Comparison of ENCODE assay signal across 1 cellular context in the genomic region with DNA sequence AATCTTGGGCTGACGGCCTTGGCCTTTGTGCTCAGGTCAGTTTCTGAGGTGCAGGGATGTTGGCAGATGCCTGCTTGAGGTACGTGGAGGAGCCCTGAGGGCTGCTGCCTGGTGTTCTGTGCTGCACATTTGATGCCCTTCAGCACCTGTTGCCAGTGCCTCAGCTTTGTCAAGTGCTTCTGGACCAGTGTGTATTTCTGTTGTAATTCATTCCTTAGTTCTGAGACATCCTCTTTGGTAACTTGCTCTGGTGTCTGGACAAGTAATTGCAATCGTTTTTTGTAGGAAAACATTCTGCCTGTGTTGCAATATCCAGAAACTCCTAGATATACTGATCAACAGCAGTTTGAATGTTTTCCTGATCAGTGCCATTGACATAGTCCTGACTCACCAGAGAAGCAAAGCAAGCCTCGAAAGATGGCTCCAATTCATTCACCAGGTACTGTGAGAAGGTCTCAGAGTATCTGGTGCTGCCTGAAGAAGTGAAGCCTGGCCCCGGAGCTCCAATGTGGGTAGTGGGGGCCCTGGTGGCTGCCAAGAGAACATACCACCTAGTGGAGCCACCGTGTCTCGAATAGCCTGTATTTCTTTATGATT.
A peak's percentile ranks its signal among the peaks of the same experiment; 100 is the strongest.
TF ChIP-seq lines count a peak whose summit lies in the region.

No MANE protein-coding gene starts in this region.

TF ChIP-seq in HepG2, 621 proteins besides CTCF, POLR2A, EP300 and RAD21 (continues in another document):
- 0 out of 2 replicates have a peak, but pooled peaks have one; percentile 22 for TF ChIP-seq YEATS4 (CRISPR knock-in tag; IDR thresholded peaks at IDR 0.05; ENCODE audit: borderline replicate concordance)
- no peak for TF ChIP-seq ZNF577 (CRISPR knock-in tag; IDR thresholded peaks at IDR 0.05; ENCODE audit: borderline replicate concordance, low read depth)
- TF ChIP-seq ZNF510 (CRISPR knock-in tag; IDR thresholded peaks at IDR 0.05; ENCODE audit: low read depth), result 0 out of 2 replicates have a peak, but pooled peaks have one; percentile 41
- peak; percentile 27; the same call in 1 of the 2 replicates for TF ChIP-seq MAFF (IDR thresholded peaks at IDR 0.05; ENCODE audit: low read depth, low read length)
- peak; percentile 45 for TF ChIP-seq FOSL2 (CRISPR knock-in tag; IDR thresholded peaks at IDR 0.05)
- 0 out of 2 replicates have a peak, but pooled peaks have one; percentile 45 for TF ChIP-seq ZNF761 (CRISPR knock-in tag; conservative IDR thresholded peaks at IDR 0.05)
- TF ChIP-seq ZMAT3 (CRISPR knock-in tag; conservative IDR thresholded peaks at IDR 0.05), result no peak
- peak; percentile 21; the same call in 1 of the 2 replicates for TF ChIP-seq SAP130 (CRISPR knock-in tag; IDR thresholded peaks at IDR 0.05; ENCODE audit: low read depth)
- TF ChIP-seq, protein P1, sequence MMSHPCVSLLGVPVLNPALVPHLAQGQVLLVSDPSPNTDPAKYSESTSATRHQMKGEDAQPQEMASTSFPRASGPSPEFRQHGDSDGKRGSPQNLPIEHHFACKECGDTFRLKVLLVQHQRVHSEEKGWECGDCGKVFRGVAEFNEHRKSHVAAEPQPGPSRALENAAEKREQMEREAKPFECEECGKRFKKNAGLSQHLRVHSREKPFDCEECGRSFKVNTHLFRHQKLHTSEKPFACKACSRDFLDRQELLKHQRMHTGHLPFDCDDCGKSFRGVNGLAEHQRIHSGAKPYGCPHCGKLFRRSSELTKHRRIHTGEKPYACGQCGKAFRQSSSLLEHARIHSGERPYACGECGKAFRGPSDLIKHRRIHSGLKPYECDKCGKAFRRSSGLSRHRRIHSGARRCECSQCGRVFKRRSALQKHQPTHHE (CRISPR knock-in tag; IDR thresholded peaks at IDR 0.05; ENCODE audit: borderline replicate concordance), result no peak
- peak; percentile 75 for TF ChIP-seq CCAR2 (optimal IDR thresholded peaks at IDR 0.05; ENCODE audit: low read depth, low read length)
- no peak for TF ChIP-seq ATF7 (IDR thresholded peaks at IDR 0.05)
- no peak for TF ChIP-seq ATF7 (CRISPR knock-in tag; IDR thresholded peaks at IDR 0.05)
- TF ChIP-seq, protein P2, sequence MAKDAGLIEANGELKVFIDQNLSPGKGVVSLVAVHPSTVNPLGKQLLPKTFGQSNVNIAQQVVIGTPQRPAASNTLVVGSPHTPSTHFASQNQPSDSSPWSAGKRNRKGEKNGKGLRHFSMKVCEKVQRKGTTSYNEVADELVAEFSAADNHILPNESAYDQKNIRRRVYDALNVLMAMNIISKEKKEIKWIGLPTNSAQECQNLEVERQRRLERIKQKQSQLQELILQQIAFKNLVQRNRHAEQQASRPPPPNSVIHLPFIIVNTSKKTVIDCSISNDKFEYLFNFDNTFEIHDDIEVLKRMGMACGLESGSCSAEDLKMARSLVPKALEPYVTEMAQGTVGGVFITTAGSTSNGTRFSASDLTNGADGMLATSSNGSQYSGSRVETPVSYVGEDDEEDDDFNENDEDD (CRISPR knock-in tag; IDR thresholded peaks at IDR 0.05; ENCODE audit: borderline replicate concordance), result no peak
- TF ChIP-seq, protein P3, sequence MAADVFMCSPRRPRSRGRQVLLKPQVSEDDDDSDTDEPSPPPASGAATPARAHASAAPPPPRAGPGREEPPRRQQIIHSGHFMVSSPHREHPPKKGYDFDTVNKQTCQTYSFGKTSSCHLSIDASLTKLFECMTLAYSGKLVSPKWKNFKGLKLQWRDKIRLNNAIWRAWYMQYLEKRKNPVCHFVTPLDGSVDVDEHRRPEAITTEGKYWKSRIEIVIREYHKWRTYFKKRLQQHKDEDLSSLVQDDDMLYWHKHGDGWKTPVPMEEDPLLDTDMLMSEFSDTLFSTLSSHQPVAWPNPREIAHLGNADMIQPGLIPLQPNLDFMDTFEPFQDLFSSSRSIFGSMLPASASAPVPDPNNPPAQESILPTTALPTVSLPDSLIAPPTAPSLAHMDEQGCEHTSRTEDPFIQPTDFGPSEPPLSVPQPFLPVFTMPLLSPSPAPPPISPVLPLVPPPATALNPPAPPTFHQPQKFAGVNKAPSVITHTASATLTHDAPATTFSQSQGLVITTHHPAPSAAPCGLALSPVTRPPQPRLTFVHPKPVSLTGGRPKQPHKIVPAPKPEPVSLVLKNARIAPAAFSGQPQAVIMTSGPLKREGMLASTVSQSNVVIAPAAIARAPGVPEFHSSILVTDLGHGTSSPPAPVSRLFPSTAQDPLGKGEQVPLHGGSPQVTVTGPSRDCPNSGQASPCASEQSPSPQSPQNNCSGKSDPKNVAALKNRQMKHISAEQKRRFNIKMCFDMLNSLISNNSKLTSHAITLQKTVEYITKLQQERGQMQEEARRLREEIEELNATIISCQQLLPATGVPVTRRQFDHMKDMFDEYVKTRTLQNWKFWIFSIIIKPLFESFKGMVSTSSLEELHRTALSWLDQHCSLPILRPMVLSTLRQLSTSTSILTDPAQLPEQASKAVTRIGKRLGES (CRISPR knock-in tag; IDR thresholded peaks at IDR 0.05; ENCODE audit: borderline replicate concordance), result no peak
- TF ChIP-seq ZNF383 (CRISPR knock-in tag; IDR thresholded peaks at IDR 0.05; ENCODE audit: borderline replicate concordance), result 0 out of 2 replicates have a peak, but pooled peaks have one; percentile 58
- no peak for TF ChIP-seq ZNF547 (CRISPR knock-in tag; IDR thresholded peaks at IDR 0.05)
- TF ChIP-seq, protein P4, sequence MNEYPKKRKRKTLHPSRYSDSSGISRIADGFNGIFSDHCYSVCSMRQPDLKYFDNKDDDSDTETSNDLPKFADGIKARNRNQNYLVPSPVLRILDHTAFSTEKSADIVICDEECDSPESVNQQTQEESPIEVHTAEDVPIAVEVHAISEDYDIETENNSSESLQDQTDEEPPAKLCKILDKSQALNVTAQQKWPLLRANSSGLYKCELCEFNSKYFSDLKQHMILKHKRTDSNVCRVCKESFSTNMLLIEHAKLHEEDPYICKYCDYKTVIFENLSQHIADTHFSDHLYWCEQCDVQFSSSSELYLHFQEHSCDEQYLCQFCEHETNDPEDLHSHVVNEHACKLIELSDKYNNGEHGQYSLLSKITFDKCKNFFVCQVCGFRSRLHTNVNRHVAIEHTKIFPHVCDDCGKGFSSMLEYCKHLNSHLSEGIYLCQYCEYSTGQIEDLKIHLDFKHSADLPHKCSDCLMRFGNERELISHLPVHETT (CRISPR knock-in tag; conservative IDR thresholded peaks at IDR 0.05), result no peak
- TF ChIP-seq, protein P5, sequence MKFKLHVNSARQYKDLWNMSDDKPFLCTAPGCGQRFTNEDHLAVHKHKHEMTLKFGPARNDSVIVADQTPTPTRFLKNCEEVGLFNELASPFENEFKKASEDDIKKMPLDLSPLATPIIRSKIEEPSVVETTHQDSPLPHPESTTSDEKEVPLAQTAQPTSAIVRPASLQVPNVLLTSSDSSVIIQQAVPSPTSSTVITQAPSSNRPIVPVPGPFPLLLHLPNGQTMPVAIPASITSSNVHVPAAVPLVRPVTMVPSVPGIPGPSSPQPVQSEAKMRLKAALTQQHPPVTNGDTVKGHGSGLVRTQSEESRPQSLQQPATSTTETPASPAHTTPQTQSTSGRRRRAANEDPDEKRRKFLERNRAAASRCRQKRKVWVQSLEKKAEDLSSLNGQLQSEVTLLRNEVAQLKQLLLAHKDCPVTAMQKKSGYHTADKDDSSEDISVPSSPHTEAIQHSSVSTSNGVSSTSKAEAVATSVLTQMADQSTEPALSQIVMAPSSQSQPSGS (CRISPR knock-in tag; IDR thresholded peaks at IDR 0.05), result 0 out of 2 replicates have a peak, but pooled peaks have one; percentile 12
- TF ChIP-seq, protein P6, sequence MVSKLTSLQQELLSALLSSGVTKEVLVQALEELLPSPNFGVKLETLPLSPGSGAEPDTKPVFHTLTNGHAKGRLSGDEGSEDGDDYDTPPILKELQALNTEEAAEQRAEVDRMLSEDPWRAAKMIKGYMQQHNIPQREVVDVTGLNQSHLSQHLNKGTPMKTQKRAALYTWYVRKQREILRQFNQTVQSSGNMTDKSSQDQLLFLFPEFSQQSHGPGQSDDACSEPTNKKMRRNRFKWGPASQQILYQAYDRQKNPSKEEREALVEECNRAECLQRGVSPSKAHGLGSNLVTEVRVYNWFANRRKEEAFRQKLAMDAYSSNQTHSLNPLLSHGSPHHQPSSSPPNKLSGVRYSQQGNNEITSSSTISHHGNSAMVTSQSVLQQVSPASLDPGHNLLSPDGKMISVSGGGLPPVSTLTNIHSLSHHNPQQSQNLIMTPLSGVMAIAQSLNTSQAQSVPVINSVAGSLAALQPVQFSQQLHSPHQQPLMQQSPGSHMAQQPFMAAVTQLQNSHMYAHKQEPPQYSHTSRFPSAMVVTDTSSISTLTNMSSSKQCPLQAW (CRISPR knock-in tag; IDR thresholded peaks at IDR 0.05), result 0 out of 2 replicates have a peak, but pooled peaks have one; percentile 43
- TF ChIP-seq PLRG1 (conservative IDR thresholded peaks at IDR 0.05), result no peak
- no peak for TF ChIP-seq TARDBP (CRISPR knock-in tag; IDR thresholded peaks at IDR 0.05)
- no peak for TF ChIP-seq ZNF788 (CRISPR knock-in tag; IDR thresholded peaks at IDR 0.05; ENCODE audit: borderline replicate concordance)
- TF ChIP-seq TEAD2 (CRISPR knock-in tag; IDR thresholded peaks at IDR 0.05), result no peak
- TF ChIP-seq CEBPB (IDR thresholded peaks at IDR 0.05; ENCODE audit: borderline replicate concordance, low read depth, low read length), result peak; percentile 94
- peak; percentile 72 for TF ChIP-seq CEBPG (CRISPR knock-in tag; IDR thresholded peaks at IDR 0.05)
- TF ChIP-seq ZSCAN29 (CRISPR knock-in tag; conservative IDR thresholded peaks at IDR 0.05), result peak; percentile 62; the same call in 1 of the 2 replicates
- TF ChIP-seq GPN1 (CRISPR knock-in tag; IDR thresholded peaks at IDR 0.05; ENCODE audit: borderline replicate concordance), result peak; percentile 45; the same call in 1 of the 2 replicates
- TF ChIP-seq, protein P7, sequence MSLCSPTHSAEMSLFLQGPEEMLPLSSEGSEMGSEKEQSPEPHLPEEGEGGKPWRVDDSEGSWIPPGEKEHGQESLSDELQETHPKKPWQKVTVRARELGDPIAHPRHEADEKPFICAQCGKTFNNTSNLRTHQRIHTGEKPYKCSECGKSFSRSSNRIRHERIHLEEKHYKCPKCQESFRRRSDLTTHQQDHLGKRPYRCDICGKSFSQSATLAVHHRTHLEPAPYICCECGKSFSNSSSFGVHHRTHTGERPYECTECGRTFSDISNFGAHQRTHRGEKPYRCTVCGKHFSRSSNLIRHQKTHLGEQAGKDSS (CRISPR knock-in tag; IDR thresholded peaks at IDR 0.05; ENCODE audit: borderline replicate concordance, low read depth), result 0 out of 2 replicates have a peak, but pooled peaks have one; percentile 33
- no peak for TF ChIP-seq SOX5 (CRISPR knock-in tag; IDR thresholded peaks at IDR 0.05; ENCODE audit: borderline replicate concordance)
- TF ChIP-seq, protein P8, sequence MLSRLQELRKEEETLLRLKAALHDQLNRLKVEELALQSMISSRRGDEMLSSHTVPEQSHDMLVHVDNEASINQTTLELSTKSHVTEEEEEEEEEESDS (CRISPR knock-in tag; IDR thresholded peaks at IDR 0.05; ENCODE audit: borderline replicate concordance), result 0 out of 2 replicates have a peak, but pooled peaks have one; percentile 46
- TF ChIP-seq, protein P9, sequence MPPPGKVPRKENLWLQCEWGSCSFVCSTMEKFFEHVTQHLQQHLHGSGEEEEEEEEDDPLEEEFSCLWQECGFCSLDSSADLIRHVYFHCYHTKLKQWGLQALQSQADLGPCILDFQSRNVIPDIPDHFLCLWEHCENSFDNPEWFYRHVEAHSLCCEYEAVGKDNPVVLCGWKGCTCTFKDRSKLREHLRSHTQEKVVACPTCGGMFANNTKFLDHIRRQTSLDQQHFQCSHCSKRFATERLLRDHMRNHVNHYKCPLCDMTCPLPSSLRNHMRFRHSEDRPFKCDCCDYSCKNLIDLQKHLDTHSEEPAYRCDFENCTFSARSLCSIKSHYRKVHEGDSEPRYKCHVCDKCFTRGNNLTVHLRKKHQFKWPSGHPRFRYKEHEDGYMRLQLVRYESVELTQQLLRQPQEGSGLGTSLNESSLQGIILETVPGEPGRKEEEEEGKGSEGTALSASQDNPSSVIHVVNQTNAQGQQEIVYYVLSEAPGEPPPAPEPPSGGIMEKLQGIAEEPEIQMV (CRISPR knock-in tag; IDR thresholded peaks at IDR 0.05; ENCODE audit: low read depth), result 0 out of 2 replicates have a peak, but pooled peaks have one; percentile 42
- 0 out of 2 replicates have a peak, but pooled peaks have one; percentile 29 for TF ChIP-seq HDAC2 (CRISPR knock-in tag; IDR thresholded peaks at IDR 0.05)
- TF ChIP-seq ZNF572 (CRISPR knock-in tag; IDR thresholded peaks at IDR 0.05), result 0 out of 2 replicates have a peak, but pooled peaks have one; percentile 64
- TF ChIP-seq, protein P10, sequence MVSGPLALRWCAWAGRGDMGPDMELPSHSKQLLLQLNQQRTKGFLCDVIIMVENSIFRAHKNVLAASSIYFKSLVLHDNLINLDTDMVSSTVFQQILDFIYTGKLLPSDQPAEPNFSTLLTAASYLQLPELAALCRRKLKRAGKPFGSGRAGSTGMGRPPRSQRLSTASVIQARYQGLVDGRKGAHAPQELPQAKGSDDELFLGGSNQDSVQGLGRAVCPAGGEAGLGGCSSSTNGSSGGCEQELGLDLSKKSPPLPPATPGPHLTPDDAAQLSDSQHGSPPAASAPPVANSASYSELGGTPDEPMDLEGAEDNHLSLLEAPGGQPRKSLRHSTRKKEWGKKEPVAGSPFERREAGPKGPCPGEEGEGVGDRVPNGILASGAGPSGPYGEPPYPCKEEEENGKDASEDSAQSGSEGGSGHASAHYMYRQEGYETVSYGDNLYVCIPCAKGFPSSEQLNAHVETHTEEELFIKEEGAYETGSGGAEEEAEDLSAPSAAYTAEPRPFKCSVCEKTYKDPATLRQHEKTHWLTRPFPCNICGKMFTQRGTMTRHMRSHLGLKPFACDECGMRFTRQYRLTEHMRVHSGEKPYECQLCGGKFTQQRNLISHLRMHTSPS (CRISPR knock-in tag; IDR thresholded peaks at IDR 0.05; ENCODE audit: low read depth), result no peak
- TF ChIP-seq, protein P11, sequence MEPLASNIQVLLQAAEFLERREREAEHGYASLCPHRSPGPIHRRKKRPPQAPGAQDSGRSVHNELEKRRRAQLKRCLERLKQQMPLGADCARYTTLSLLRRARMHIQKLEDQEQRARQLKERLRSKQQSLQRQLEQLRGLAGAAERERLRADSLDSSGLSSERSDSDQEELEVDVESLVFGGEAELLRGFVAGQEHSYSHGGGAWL (CRISPR knock-in tag; IDR thresholded peaks at IDR 0.05), result no peak
- TF ChIP-seq, protein P12, sequence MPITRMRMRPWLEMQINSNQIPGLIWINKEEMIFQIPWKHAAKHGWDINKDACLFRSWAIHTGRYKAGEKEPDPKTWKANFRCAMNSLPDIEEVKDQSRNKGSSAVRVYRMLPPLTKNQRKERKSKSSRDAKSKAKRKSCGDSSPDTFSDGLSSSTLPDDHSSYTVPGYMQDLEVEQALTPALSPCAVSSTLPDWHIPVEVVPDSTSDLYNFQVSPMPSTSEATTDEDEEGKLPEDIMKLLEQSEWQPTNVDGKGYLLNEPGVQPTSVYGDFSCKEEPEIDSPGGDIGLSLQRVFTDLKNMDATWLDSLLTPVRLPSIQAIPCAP (CRISPR knock-in tag; IDR thresholded peaks at IDR 0.05; ENCODE audit: low read depth), result 0 out of 2 replicates have a peak, but pooled peaks have one; percentile 31
- peak; percentile 66; the same call in 1 of the 2 replicates for TF ChIP-seq ZNF501 (CRISPR knock-in tag; IDR thresholded peaks at IDR 0.05)
- peak; percentile 39 to 49 for TF ChIP-seq MAFK (conservative IDR thresholded peaks at IDR 0.05 in 1 of 2, IDR thresholded peaks at IDR 0.05 in 1 of 2; ENCODE audit: low read length in 2 of 2)
- peak; percentile 45 for TF ChIP-seq SKI (IDR thresholded peaks at IDR 0.05; ENCODE audit: partially characterized antibody)
- TF ChIP-seq ZNF607 (CRISPR knock-in tag; IDR thresholded peaks at IDR 0.05; ENCODE audit: borderline replicate concordance), result 0 out of 2 replicates have a peak, but pooled peaks have one; percentile 36
- TF ChIP-seq ZNF101 (CRISPR knock-in tag; IDR thresholded peaks at IDR 0.05; ENCODE audit: borderline replicate concordance, low read depth), result 0 out of 2 replicates have a peak, but pooled peaks have one; percentile 33
